In genomic region chr10:95295031-95295755, GRCh38 we compare ENCODE assay signal across 8 cellular contexts. TPM values are rescaled to one million over a fixed set of nuclear protein-coding genes. Genes with fewer than 3 reads are reported as not detected.
DNase-seq lines count a peak whose midpoint lies in the region; ATAC-seq and TF ChIP-seq lines count a peak whose summit lies in the region.

No MANE protein-coding gene starts in this region.

- TF ChIP-seq CTCF in colonic mucosa (IDR thresholded peaks at IDR 0.05), result no peak
- no peak for TF ChIP-seq CTCF in mesothelial cell of epicardium (IDR thresholded peaks at IDR 0.05; ENCODE audit: unreplicated experiment)

- no peak overlapping the region for H3K27ac Mint-ChIP-seq in mesothelial cell of epicardium

- H3K27me3 Mint-ChIP-seq in mesothelial cell of epicardium (ENCODE audit: low read depth), result peaks cover 6% of the 10 kb centered on the region

- 9% methylated on average over 39 of the region's 39 CpGs for WGBS in thymus

- H3K36me3 ChIP-seq in SJCRH30 (no peaks in the 10 kb centered on the region), colonic mucosa (no peaks in the 10 kb centered on the region), thymus (ENCODE audit: control insufficient read depth, insufficient read depth) (no peaks in the 10 kb centered on the region)

- H3K9me3 ChIP-seq in SJCRH30 (replicated peaks), result no peaks in the 10 kb centered on the region
- H3K9me3 ChIP-seq in colonic mucosa, result no peaks in the 10 kb centered on the region
- H3K9me3 ChIP-seq in thymus (ENCODE audit: control insufficient read depth), result no peaks in the 10 kb centered on the region

- H3K9me3 Mint-ChIP-seq in mesothelial cell of epicardium, result no peaks in the 10 kb centered on the region

- H3K4me1 ChIP-seq in SJCRH30 (no peaks in the 10 kb centered on the region), colonic mucosa (peaks cover 11% of the 10 kb centered on the region), thymus (ENCODE audit: control insufficient read depth, insufficient read depth, low read length) (peaks cover 16% of the 10 kb centered on the region)

- DNase-seq in HT-29 (ENCODE audit: low spot score), result peak; percentile 55
- peak in 1 of 2 experiments; percentile 23 for DNase-seq in SJCRH30
- peak; percentile 73 for DNase-seq in colonic mucosa
- no peak for DNase-seq in mesothelial cell of epicardium (ENCODE audit: low spot score in 2 of 2, unreplicated experiment in 2 of 2)
- no peak for DNase-seq in middle frontal gyrus (ENCODE audit: extremely low spot score, low spot score)

- H3K36me3 Mint-ChIP-seq in mesothelial cell of epicardium, result no peaks in the 10 kb centered on the region

- H3K9ac ChIP-seq in colonic mucosa (ENCODE audit: low read depth in 2 of 2, low read length in 2 of 2), result peak overlapping the region; percentile 70 to 76

- intact Hi-C loops in colonic mucosa (cut with DNase I), result no loop called here

- peaks cover 8% of the 10 kb centered on the region for H3K4me1 Mint-ChIP-seq in mesothelial cell of epicardium

- H3K27ac ChIP-seq in SJCRH30, result no peak overlapping the region
- peak overlapping the region; percentile 70 for H3K27ac ChIP-seq in colonic mucosa
- H3K27ac ChIP-seq in thymus (ENCODE audit: low read depth), result peak overlapping the region; percentile 95

- H3K4me3 ChIP-seq in GM08714 (ENCODE audit: low read length) (peak overlapping the region; percentile 45; the same call in 1 of the 2 replicates), SJCRH30 (peak overlapping the region; percentile 35), colonic mucosa (peak overlapping the region; percentile 6), thymus (ENCODE audit: low read length) (peak overlapping the region; percentile 45)

- peak overlapping the region; percentile 47 for H3K4me3 Mint-ChIP-seq in mesothelial cell of epicardium

- ATAC-seq in GM21423 (IDR thresholded peaks at IDR 0.05; ENCODE audit: unreplicated experiment), result peak; percentile 69

- H3K27me3 ChIP-seq in SJCRH30 (no peaks in the 10 kb centered on the region), colonic mucosa (no peaks in the 10 kb centered on the region), thymus (ENCODE audit: control insufficient read depth, insufficient read depth) (peaks cover 4% of the 10 kb centered on the region)

RNA-seq across cellular contexts. Expression of gene PDLIM1, which starts 4.4 kb away (rescaled TPM):
- total RNA-seq in HT-29 (2014; rRNA removed; shearing (Covaris generic)), result 20.0 and 25.3 TPM in 2 replicates
- 5.7 and 6.3 TPM in 2 replicates for total RNA-seq in SJCRH30 (2014; rRNA removed; shearing (Covaris generic))
- total RNA-seq in colonic mucosa (100 to 1,000 TPM; 246 to 433 TPM), mesothelial cell of epicardium (121 to 131 TPM (median 122 TPM) in 3 replicates)
- polyA plus RNA-seq in thymus, result 316 TPM

Comparison
In these comparisons a context has a peak if more than half of its experiments do, and no peak if none do; other contexts are left out.
1. DNase-seq: peak in HT-29 (single experiment) and colonic mucosa (single experiment); none in mesothelial cell of epicardium (0 of 2) and middle frontal gyrus (single experiment).
2. Peak in every context shown above with its lines, with median percentiles within 50 percentile points of each other: H3K4me3 ChIP-seq.